Comparison of ENCODE assay signal across 20 cellular contexts in genomic region chr3:106034313-106034712, GRCh38.
"Had no signal": no experiment of that assay in that cellular context is flagged by ENCODE, and none has a peak within 500 bp of the region (broad histone marks: within the 10 kb centered on the region; RNA-seq: fewer than 3 reads in every experiment).

No MANE protein-coding gene starts in this region.

- DNase-seq: activated B cell treated with CpG ODN at 0.5 μM for 24 hours; activated CD4-positive, alpha-beta T cell treated with anti-CD3 and anti-CD28 coated beads for 36 hours; activated CD4-positive, alpha-beta T cell treated with anti-CD3 and anti-CD28 coated beads, Interleukin-2, amount 50 U/mL, for 4 hours; activated CD8-positive, alpha-beta memory T cell treated with anti-CD3 and anti-CD28 coated beads, Interleukin-2, amount 50 U/mL, for 48 hours; activated naive CD4-positive, alpha-beta T cell; activated T-cell treated with anti-CD3 and anti-CD28 coated beads, Interleukin-2, amount 50 U/mL, for 4 hours; cortex of kidney; erythroblast; foreskin melanocyte; left ventricle myocardium superior; occipital lobe; posterior cingulate gyrus; stimulated activated CD4-positive, alpha-beta T cell treated with anti-CD3 and anti-CD28 coated beads, Interleukin-2, amount 100 ng/mL, for 48 hours; stimulated activated naive CD4-positive, alpha-beta T cell; T-helper 17 cell; testis; trophoblast cell; uterus had no signal

- H3K27me3 ChIP-seq: adrenal gland, ascending aorta, testis, uterus had no signal

- H3K36me3 ChIP-seq: adrenal gland, ascending aorta, uterus had no signal

- H3K4me3 ChIP-seq: adrenal gland, ascending aorta, testis, uterus had no signal

- H3K4me1 ChIP-seq: adrenal gland, ascending aorta, testis, uterus had no signal

- H3K9me3 ChIP-seq: adrenal gland, testis had no signal

- ATAC-seq: activated CD4-positive, alpha-beta T cell treated with anti-CD3 and anti-CD28 coated beads for 36 hours; activated T-cell treated with anti-CD3 and anti-CD28 coated beads, Interleukin-2, amount 50 U/mL, for 4 hours; left ventricle myocardium superior; T-helper 17 cell had no signal

- H3K27ac ChIP-seq: adrenal gland, ascending aorta, testis, uterus had no signal
